Comparison of ENCODE assay signal across 14 cellular contexts in genomic region chr2:105486762-105487141, GRCh38.
"Had no signal": no experiment of that assay in that cellular context is flagged by ENCODE, and none has a peak within 500 bp of the region (broad histone marks: within the 10 kb centered on the region; RNA-seq: fewer than 3 reads in every experiment).

No MANE protein-coding gene starts in this region.

- H3K27me3 ChIP-seq: gastrocnemius medialis, spleen, stomach had no signal

- ATAC-seq: gastrocnemius medialis, left colon had no signal

- H3K4me1 ChIP-seq: spleen had no signal

- H3K4me1 Mint-ChIP-seq: activated naive CD8-positive, alpha-beta T cell treated with anti-CD3 and anti-CD28 coated beads, Interleukin-2, amount 10 ng/mL, durations not matched to agents 7 days and 5 days; naive B cell had no signal

- H3K4me3 Mint-ChIP-seq: activated naive CD8-positive, alpha-beta T cell treated with anti-CD3 and anti-CD28 coated beads, Interleukin-2, amount 10 ng/mL, durations not matched to agents 7 days and 5 days; activated T-helper 1 cell treated with anti-CD3 and anti-CD28 coated beads, Interleukin-12 subunit alpha, Interleukin-12 subunit beta, Interleukin-2, Interleukin-4 antibody, amounts not matched to agents 30 ng/mL and 10 ng/mL and 1 ng/mL, durations not matched to agents 14 hours and 24 hours and 36 hours; naive B cell had no signal

- H3K27ac Mint-ChIP-seq: activated naive CD8-positive, alpha-beta T cell treated with anti-CD3 and anti-CD28 coated beads, Interleukin-2, amount 10 ng/mL, durations not matched to agents 7 days and 5 days; activated T-helper 1 cell treated with anti-CD3 and anti-CD28 coated beads, Interleukin-12 subunit alpha, Interleukin-12 subunit beta, Interleukin-2, Interleukin-4 antibody, amounts not matched to agents 30 ng/mL and 10 ng/mL and 1 ng/mL, durations not matched to agents 14 hours and 24 hours and 36 hours; naive B cell had no signal

- DNase-seq: activated CD4-positive, alpha-beta T cell treated with anti-CD3 and anti-CD28 coated beads, Interleukin-2, amount 50 U/mL, for 1 hour; activated CD4-positive, CD25-positive, alpha-beta regulatory T cell; activated naive CD8-positive, alpha-beta T cell treated with anti-CD3 and anti-CD28 coated beads, Interleukin-2, amount 10 ng/mL, durations not matched to agents 7 days and 5 days; aorta; erythroblast; left colon; naive B cell; spleen; stomach; T-helper 2 cell had no signal

- H3K27ac ChIP-seq: spleen, thoracic aorta had no signal

- FAIRE-seq: bronchial epithelial cell had no signal

- H3K36me3 Mint-ChIP-seq: activated naive CD8-positive, alpha-beta T cell treated with anti-CD3 and anti-CD28 coated beads, Interleukin-2, amount 10 ng/mL, durations not matched to agents 7 days and 5 days; naive B cell had no signal

- H3K9me3 ChIP-seq: gastrocnemius medialis, thoracic aorta had no signal

- H3K9me3 Mint-ChIP-seq: activated naive CD8-positive, alpha-beta T cell treated with anti-CD3 and anti-CD28 coated beads, Interleukin-2, amount 10 ng/mL, durations not matched to agents 7 days and 5 days; activated T-helper 1 cell treated with anti-CD3 and anti-CD28 coated beads, Interleukin-12 subunit alpha, Interleukin-12 subunit beta, Interleukin-2, Interleukin-4 antibody, amounts not matched to agents 30 ng/mL and 10 ng/mL and 1 ng/mL, durations not matched to agents 14 hours and 24 hours and 36 hours had no signal

- H3K36me3 ChIP-seq: gastrocnemius medialis, spleen, stomach, thoracic aorta had no signal

- H3K4me3 ChIP-seq: gastrocnemius medialis, spleen, stomach, thoracic aorta had no signal
